In the genomic region with DNA sequence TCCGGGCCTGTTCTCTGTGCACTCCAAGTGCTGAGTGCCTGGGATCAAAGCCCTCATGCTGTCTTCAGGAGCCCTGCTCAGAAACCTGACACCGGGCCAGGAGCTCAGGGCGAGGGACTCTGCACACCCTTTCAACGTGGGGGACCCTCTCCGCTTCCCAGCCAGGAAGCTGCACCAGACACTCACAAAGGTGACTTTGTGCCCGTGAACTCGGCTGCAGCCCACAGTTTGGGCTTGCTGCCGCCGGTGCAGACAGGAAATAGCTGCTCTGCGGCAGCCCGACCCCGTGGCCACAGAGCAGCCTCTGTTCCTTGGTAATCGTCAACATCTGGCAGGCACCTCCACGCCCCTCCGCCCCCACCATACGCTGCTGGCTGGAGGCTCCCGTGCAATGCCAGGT, we compare ENCODE assay signal across 8 cellular contexts.
DNase-seq lines count a peak whose midpoint lies in the region; ATAC-seq and TF ChIP-seq lines count a peak whose summit lies in the region.

No MANE protein-coding gene starts in this region.

- no peak overlapping the region for H2AFZ ChIP-seq in PC-3 (ENCODE audit: low read length)

- WGBS in iPS DF 6.9 (ENCODE audit: insufficient coverage, insufficient read length): no CpG with 5 or more reads among the region's 17 CpGs

- H3K79me2 ChIP-seq in PC-3 (ENCODE audit: low read length): no peaks in the 10 kb centered on the region

- H3K4me2 ChIP-seq in PC-3 (ENCODE audit: low read length): no peak overlapping the region

- no peak for ATAC-seq in HG03520 (IDR thresholded peaks at IDR 0.05; ENCODE audit: unreplicated experiment)
- no peak for ATAC-seq in PC-3

- no peaks in the 10 kb centered on the region for H3K27me3 ChIP-seq in MG63
- H3K27me3 ChIP-seq in iPS DF 6.9 (ENCODE audit: control insufficient read depth, insufficient read depth, low read length): no peaks in the 10 kb centered on the region
- H3K27me3 ChIP-seq in PC-3 (ENCODE audit: low read length): no peaks in the 10 kb centered on the region

- H3K9me2 ChIP-seq in PC-3 (replicated peaks; ENCODE audit: low read length): no peaks in the 10 kb centered on the region

- H3F3A ChIP-seq in PC-3 (ENCODE audit: low read length, unreplicated experiment): no peaks in the 10 kb centered on the region

- POLR2A ChIA-PET in PC-3 (lab: Charles Lee; ENCODE audit: unreplicated experiment): no interaction called here

- H3K9ac ChIP-seq in PC-3 (ENCODE audit: low read length): no peak overlapping the region

- intact Hi-C loops in PC-3 (cut with micrococcal nuclease): no loop called here

- H3K36me3 ChIP-seq in MG63 (no peaks in the 10 kb centered on the region), iPS DF 6.9 (ENCODE audit: control insufficient read depth, insufficient read depth, low read length) (no peaks in the 10 kb centered on the region), PC-3 (ENCODE audit: low read depth, low read length) (no peaks in the 10 kb centered on the region)

- H3K4me3 ChIP-seq in MG63 (no peak overlapping the region), iPS DF 6.9 (ENCODE audit: low read length) (no peak overlapping the region), PC-3 (ENCODE audit: low read length) (no peak overlapping the region)

- no TSS peak for BruUV-seq in PC-3 (replicated peaks; lab: Mats Ljungman, UMichigan)

- H3K4me1 ChIP-seq in iPS DF 6.9 (ENCODE audit: control insufficient read depth, insufficient read depth, low read length): peaks cover 3% of the 10 kb centered on the region; the same call in 1 of the 2 replicates
- H3K4me1 ChIP-seq in PC-3 (ENCODE audit: insufficient read depth, low read length): no peaks in the 10 kb centered on the region

- H3K9me3 ChIP-seq in MG63 (no peaks in the 10 kb centered on the region), iPS DF 6.9 (ENCODE audit: control insufficient read depth, insufficient read depth, low read length) (no peaks in the 10 kb centered on the region), PC-3 (ENCODE audit: low read length) (no peaks in the 10 kb centered on the region)

- H4K20me1 ChIP-seq in PC-3 (ENCODE audit: low read length): no peaks in the 10 kb centered on the region

- CTCF ChIA-PET in PC-3 (lab: Charles Lee): no interaction called here

- no peak for TF ChIP-seq CTCF in PC-3 (conservative IDR thresholded peaks at IDR 0.05; ENCODE audit: low read depth, low read length)

- DNase-seq in MG63: peak; percentile 20
- DNase-seq in activated T-cell treated with anti-CD3 and anti-CD28 coated beads for 48 hours (ENCODE audit: low read depth): peak; percentile 50
- DNase-seq in iPS DF 6.9 (ENCODE audit: low read depth, low spot score): peak; percentile 16
- peak; percentile 32 for DNase-seq in stimulated activated CD8-positive, alpha-beta memory T cell treated with anti-CD3 and anti-CD28 coated beads, Interleukin-12 subunit alpha, Interleukin-12 subunit beta, amount 100 ng/mL, for 1 hour (ENCODE audit: low read depth)
- no peak for DNase-seq in NAMALWA (ENCODE audit: low spot score)
- no peak for DNase-seq in NCI-H2196 treated with DMSO at 0.1 percent for 48 hours (lab: John Stamatoyannopoulos, UW; ENCODE audit: unreplicated experiment)
- no peak for DNase-seq in PC-3

- no peak overlapping the region for H3K27ac ChIP-seq in iPS DF 6.9 (ENCODE audit: low read length)
- no peak overlapping the region for H3K27ac ChIP-seq in PC-3 (ENCODE audit: low read length)

Comparison
In these comparisons a context has a peak if more than half of its experiments do, and no peak if none do; other contexts are left out.
1. DNase-seq: peak in MG63 (single experiment), activated T-cell treated with anti-CD3 and anti-CD28 coated beads for 48 hours (single experiment), iPS DF 6.9 (single experiment) and stimulated activated CD8-positive, alpha-beta memory T cell treated with anti-CD3 and anti-CD28 coated beads, Interleukin-12 subunit alpha, Interleukin-12 subunit beta, amount 100 ng/mL, for 1 hour (single experiment); none in NAMALWA (single experiment), NCI-H2196 treated with DMSO at 0.1 percent for 48 hours (single experiment) and PC-3 (single experiment).